Comparison of ENCODE assay signal across 26 cellular contexts in the genomic region with DNA sequence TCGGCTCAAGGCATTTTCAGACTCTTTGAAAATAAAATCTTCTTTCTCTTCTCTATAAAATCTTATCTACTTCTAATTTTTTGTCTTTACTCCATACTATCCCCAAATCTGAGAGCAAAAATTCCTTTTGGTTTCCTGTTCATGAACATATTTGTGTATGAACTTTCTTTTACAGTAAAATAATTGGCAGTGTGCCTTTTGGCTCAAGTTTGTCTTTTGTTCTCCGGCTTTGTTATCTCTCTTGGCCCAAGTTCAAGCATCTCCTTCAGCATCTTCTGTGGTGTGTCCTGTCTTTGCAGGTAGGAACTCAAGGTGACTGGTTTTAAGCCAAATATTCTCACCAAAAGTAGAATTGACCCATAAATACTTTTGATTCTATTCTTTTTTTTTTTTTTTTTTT.
DNase-seq lines count a peak whose midpoint lies in the region; FAIRE-seq and TF ChIP-seq lines count a peak whose summit lies in the region.
"Had no signal": no experiment of that assay in that cellular context is flagged by ENCODE, and none has a peak within 500 bp of the region (broad histone marks: within the 10 kb centered on the region; RNA-seq: fewer than 3 reads in every experiment).

No MANE protein-coding gene starts in this region.

- H3K27ac ChIP-seq in astrocyte (ENCODE audit: low read depth, low read length) = no peak overlapping the region
- H3K27ac ChIP-seq: A549; BLaER1 treated with 17β-estradiol and CSF1 and Interleukin-3, amounts not matched to agents 10 nM and 100 nM had no signal

- POLR2A ChIA-PET in HEK293T (lab: Yijun Ruan, JAX) = no interaction called here

- no peaks in the 10 kb centered on the region for H3K79me2 ChIP-seq in astrocyte (ENCODE audit: insufficient read depth, low read length)

- no peaks in the 10 kb centered on the region for H3K9me3 ChIP-seq in astrocyte (ENCODE audit: insufficient read depth, low read depth, low read length)
- H3K9me3 ChIP-seq: A549, BE2C had no signal

- no peaks in the 10 kb centered on the region for H3K27me3 ChIP-seq in astrocyte (ENCODE audit: insufficient read depth, low read length)
- H3K27me3 ChIP-seq: BE2C; BLaER1 treated with 17β-estradiol and CSF1 and Interleukin-3, amounts not matched to agents 10 nM and 100 nM had no signal

- DNase-seq in EH (ENCODE audit: low read depth) (peak; percentile 40), astrocyte (ENCODE audit: low read depth) (peak; percentile 10), mesothelial cell of epicardium (ENCODE audit: low spot score in 2 of 2, unreplicated experiment in 2 of 2) (no peak), osteocyte (ENCODE audit: extremely low spot score, unreplicated experiment) (no peak), HK-2 (ENCODE audit: unreplicated experiment) (no peak), GM13977 (ENCODE audit: low spot score) (no peak), NCI-H1417 treated with DMSO at 0.1 percent for 48 hours (lab: John Stamatoyannopoulos, UW) (no peak), HEK293T (ENCODE audit: extremely low spot score) (no peak)
- DNase-seq: 8988T; ACHN; AML-193; BE2C; CD4-positive, alpha-beta T cell; CD8-positive, alpha-beta memory T cell; DMS 273 treated with DMSO at 0.1 percent for 48 hours; DMS79 treated with DMSO at 0.1 percent for 48 hours; H9; HFFc6 had no signal

- H3K36me3 Mint-ChIP-seq in astrocyte (ENCODE audit: low read depth, unreplicated experiment) = no peaks in the 10 kb centered on the region
- no peaks in the 10 kb centered on the region for H3K36me3 Mint-ChIP-seq in mesothelial cell of epicardium
- H3K36me3 Mint-ChIP-seq in osteocyte (ENCODE audit: unreplicated experiment) = no peaks in the 10 kb centered on the region
- H3K36me3 Mint-ChIP-seq: CD14-positive monocyte; CD8-positive, alpha-beta memory T cell had no signal

- in situ Hi-C loops in GM13977 (cut with MboI; ENCODE audit: low pct_unique_long_range_greater_than_20kb, low sequenced_read_pairs, unreplicated experiment) = no loop called here

- no peak overlapping the region for H3K4me3 ChIP-seq in astrocyte (ENCODE audit: insufficient read depth, low read depth, low read length)
- H3K4me3 ChIP-seq: A549; BLaER1 treated with 17β-estradiol and CSF1 and Interleukin-3, amounts not matched to agents 10 nM and 100 nM; GM23338 had no signal

- no peaks in the 10 kb centered on the region for H4K20me1 ChIP-seq in astrocyte (ENCODE audit: insufficient read depth, low read length)
- H4K20me1 ChIP-seq: BLaER1 treated with 17β-estradiol and CSF1 and Interleukin-3, amounts not matched to agents 10 nM and 100 nM had no signal

- CTCF ChIA-PET in HEK293T (lab: Yijun Ruan, JAX) = interaction anchor here (0.7 kb wide), 1 partner anchor 8 kb away, joined by 3 read pairs; no protein-coding TSS in a partner anchor

- H2AFZ ChIP-seq in astrocyte (ENCODE audit: low read depth, low read length) = no peak overlapping the region
- H2AFZ ChIP-seq: GM23338 had no signal

- no peak overlapping the region for H3K9ac ChIP-seq in astrocyte (ENCODE audit: low read length)
- H3K9ac ChIP-seq: BLaER1 treated with 17β-estradiol and CSF1 and Interleukin-3, amounts not matched to agents 10 nM and 100 nM had no signal

- H3K27me3 Mint-ChIP-seq in astrocyte (ENCODE audit: low read depth, unreplicated experiment) (no peaks in the 10 kb centered on the region), mesothelial cell of epicardium (ENCODE audit: low read depth) (no peaks in the 10 kb centered on the region), osteocyte (ENCODE audit: unreplicated experiment) (no peaks in the 10 kb centered on the region)
- H3K27me3 Mint-ChIP-seq: CD4-positive, alpha-beta T cell had no signal

- FAIRE-seq in astrocyte (lab: Jason Lieb, UNC) = no peak
- FAIRE-seq: A549, D721Med, G401.6, GM12892, GM19239 had no signal

- TF ChIP-seq CTCF in astrocyte (IDR thresholded peaks at IDR 0.05; ENCODE audit: insufficient read depth, low read depth, low read length) (no peak), mesothelial cell of epicardium (IDR thresholded peaks at IDR 0.05; ENCODE audit: unreplicated experiment) (no peak), osteocyte (IDR thresholded peaks at IDR 0.05) (no peak), GM13977 (IDR thresholded peaks at IDR 0.05; ENCODE audit: extremely low read depth, insufficient read depth, missing control alignments) (no peak)

- H3K4me1 ChIP-seq in astrocyte (ENCODE audit: insufficient read depth, low read length) = no peaks in the 10 kb centered on the region
- H3K4me1 ChIP-seq: A549, BE2C had no signal

- H3K27ac Mint-ChIP-seq in astrocyte (ENCODE audit: unreplicated experiment) = no peak overlapping the region
- H3K27ac Mint-ChIP-seq in mesothelial cell of epicardium = peak overlapping the region; percentile 55
- H3K27ac Mint-ChIP-seq in osteocyte (ENCODE audit: unreplicated experiment) = peak overlapping the region; percentile 48
- H3K27ac Mint-ChIP-seq: CD14-positive monocyte; CD4-positive, alpha-beta T cell; CD8-positive, alpha-beta memory T cell; GM23338; H9; HFFc6 had no signal

- no peaks in the 10 kb centered on the region for H3K4me1 Mint-ChIP-seq in astrocyte (ENCODE audit: low read depth, unreplicated experiment)
- peaks cover 29% of the 10 kb centered on the region for H3K4me1 Mint-ChIP-seq in mesothelial cell of epicardium
- peaks cover 24% of the 10 kb centered on the region for H3K4me1 Mint-ChIP-seq in osteocyte (ENCODE audit: unreplicated experiment)
- H3K4me1 Mint-ChIP-seq: CD14-positive monocyte; CD8-positive, alpha-beta memory T cell had no signal

- H3K4me3 Mint-ChIP-seq in astrocyte (ENCODE audit: unreplicated experiment) (no peak overlapping the region), mesothelial cell of epicardium (no peak overlapping the region), osteocyte (ENCODE audit: unreplicated experiment) (no peak overlapping the region)
- H3K4me3 Mint-ChIP-seq: CD14-positive monocyte; CD4-positive, alpha-beta T cell; CD8-positive, alpha-beta memory T cell; GM23338; H9; HFFc6 had no signal

- H3K36me3 ChIP-seq in astrocyte (ENCODE audit: insufficient read depth, low read length) = no peaks in the 10 kb centered on the region
- H3K36me3 ChIP-seq: BE2C; BLaER1 treated with 17β-estradiol and CSF1 and Interleukin-3, amounts not matched to agents 10 nM and 100 nM had no signal

- no peak overlapping the region for H3K4me2 ChIP-seq in astrocyte (ENCODE audit: low read length)
- H3K4me2 ChIP-seq: A549, GM23338 had no signal

- H3K9me3 Mint-ChIP-seq in astrocyte (ENCODE audit: unreplicated experiment) = peaks cover 4% of the 10 kb centered on the region
- H3K9me3 Mint-ChIP-seq in mesothelial cell of epicardium = peaks cover 7% of the 10 kb centered on the region
- H3K9me3 Mint-ChIP-seq in osteocyte (ENCODE audit: unreplicated experiment) = peaks cover 6% of the 10 kb centered on the region
- H3K9me3 Mint-ChIP-seq: GM23338, H9, HFFc6 had no signal

TF ChIP-seq in HEK293T, 16 proteins besides CTCF, POLR2A, EP300 and RAD21:
- no peak for TF ChIP-seq ARNT (IDR thresholded peaks at IDR 0.05)
- no peak for TF ChIP-seq ZNF384 (IDR thresholded peaks at IDR 0.05)
- no peak for TF ChIP-seq L3MBTL2 (conservative IDR thresholded peaks at IDR 0.05)
- TF ChIP-seq FOXM1 (IDR thresholded peaks at IDR 0.05; ENCODE audit: borderline replicate concordance) = no peak
- TF ChIP-seq CTBP1 (IDR thresholded peaks at IDR 0.05; ENCODE audit: borderline replicate concordance) = no peak
- TF ChIP-seq TARDBP (IDR thresholded peaks at IDR 0.05) = no peak
- no peak for TF ChIP-seq ELF4 (IDR thresholded peaks at IDR 0.05)
- TF ChIP-seq LEF1 (IDR thresholded peaks at IDR 0.05; ENCODE audit: borderline replicate concordance) = no peak
- no peak for TF ChIP-seq FOXK2 (IDR thresholded peaks at IDR 0.05)
TF ChIP-seq in HEK293T: peak in this region for 0.

Comparison
In these comparisons a context has a peak if more than half of its experiments do, and no peak if none do; other contexts are left out.
1. DNase-seq: peak in EH (single experiment) and astrocyte (single experiment); none in mesothelial cell of epicardium (0 of 2), osteocyte (single experiment), HK-2 (single experiment), GM13977 (single experiment), NCI-H1417 treated with DMSO at 0.1 percent for 48 hours (single experiment) and HEK293T (single experiment).